ENCODE assay signal across 1 cellular context in genomic region chr3:45337839-45338470, GRCh38.
TF ChIP-seq lines count a peak whose summit lies in the region.

No MANE protein-coding gene starts in this region.

TF ChIP-seq in H1, 55 proteins besides CTCF, POLR2A, EP300 and RAD21 (continued from another document):
- peak; percentile 71; the same call in 1 of the 2 replicates for TF ChIP-seq EGR1 (IDR thresholded peaks at IDR 0.05; ENCODE audit: borderline replicate concordance, low read depth, low read length)
